ENCODE assay signal across 21 cellular contexts in genomic region chr3:119541547-119541946, GRCh38. TPM values are rescaled to one million over a fixed set of nuclear protein-coding genes. Genes with fewer than 3 reads are reported as not detected.
A peak's percentile ranks its signal among the peaks of the same experiment; 100 is the strongest.
DNase-seq lines count a peak whose midpoint lies in the region; ATAC-seq, FAIRE-seq and TF ChIP-seq lines count a peak whose summit lies in the region.
"Had no signal": no experiment of that assay in that cellular context is flagged by ENCODE, and none has a peak within 500 bp of the region (broad histone marks: within the 10 kb centered on the region; RNA-seq: fewer than 3 reads in every experiment).

No MANE protein-coding gene starts in this region.

- H3K4me3 Mint-ChIP-seq in activated naive CD8-positive, alpha-beta T cell treated with anti-CD3 and anti-CD28 coated beads for 36 hours, result no peak overlapping the region
- H3K4me3 Mint-ChIP-seq in stimulated activated memory B cell treated with anti-CD40 and anti-IgM and Interleukin-4, amounts not matched to agents 10 μg/mL and 1 μg/mL and 100 μg/mL, for 72 hours, result peak overlapping the region; percentile 7
- H3K4me3 Mint-ChIP-seq: HFFc6 had no signal

- no peaks in the 10 kb centered on the region for H3K36me3 Mint-ChIP-seq in activated naive CD8-positive, alpha-beta T cell treated with anti-CD3 and anti-CD28 coated beads for 36 hours
- H3K36me3 Mint-ChIP-seq in stimulated activated memory B cell treated with anti-CD40 and anti-IgM and Interleukin-4, amounts not matched to agents 10 μg/mL and 1 μg/mL and 100 μg/mL, for 72 hours, result peaks cover 82% of the 10 kb centered on the region

- no peak for TF ChIP-seq POLR2A in GM12891 (IDR thresholded peaks at IDR 0.05; ENCODE audit: low read depth, low read length)

- DNase-seq in GM12891 (ENCODE audit: insufficient read length, low spot score), result no peak
- DNase-seq in activated naive CD8-positive, alpha-beta T cell treated with anti-CD3 and anti-CD28 coated beads for 36 hours, result peak; percentile 24
- no peak for DNase-seq in NCI-H510A treated with DMSO at 0.1 percent for 48 hours (lab: John Stamatoyannopoulos, UW)
- no peak for DNase-seq in GOT3 (lab: John Stamatoyannopoulos, UW)
- no peak for DNase-seq in D721Med (ENCODE audit: insufficient read length, low spot score)
- DNase-seq: C1 segment of cervical spinal cord, HFFc6, KBM-7, MV-4-11, NCI-H1417, NCI-H187 treated with DMSO at 0.1 percent for 48 hours, NCI-H345, NCI-H69, SHP77, SK-N-SH had no signal

- no peak overlapping the region for H3K27ac Mint-ChIP-seq in activated naive CD8-positive, alpha-beta T cell treated with anti-CD3 and anti-CD28 coated beads for 36 hours
- H3K27ac Mint-ChIP-seq in stimulated activated memory B cell treated with anti-CD40 and anti-IgM and Interleukin-4, amounts not matched to agents 10 μg/mL and 1 μg/mL and 100 μg/mL, for 72 hours, result peak overlapping the region; percentile 50
- H3K27ac Mint-ChIP-seq: HFFc6 had no signal

- no peaks in the 10 kb centered on the region for H3K9me3 Mint-ChIP-seq in activated naive CD8-positive, alpha-beta T cell treated with anti-CD3 and anti-CD28 coated beads for 36 hours
- H3K9me3 Mint-ChIP-seq in stimulated activated memory B cell treated with anti-CD40 and anti-IgM and Interleukin-4, amounts not matched to agents 10 μg/mL and 1 μg/mL and 100 μg/mL, for 72 hours, result no peaks in the 10 kb centered on the region
- H3K9me3 Mint-ChIP-seq: HFFc6 had no signal

- no peak for TF ChIP-seq CTCF in D721Med (IDR thresholded peaks at IDR 0.05; ENCODE audit: insufficient read depth, missing control alignments)

- H3K27me3 Mint-ChIP-seq in activated naive CD8-positive, alpha-beta T cell treated with anti-CD3 and anti-CD28 coated beads for 36 hours, result no peaks in the 10 kb centered on the region
- no peaks in the 10 kb centered on the region for H3K27me3 Mint-ChIP-seq in stimulated activated memory B cell treated with anti-CD40 and anti-IgM and Interleukin-4, amounts not matched to agents 10 μg/mL and 1 μg/mL and 100 μg/mL, for 72 hours

- FAIRE-seq in GM12891 (lab: Jason Lieb, UNC) (peak; percentile 47), D721Med (lab: Jason Lieb, UNC) (no peak)
- FAIRE-seq: A204.1 had no signal

- peaks cover 16% of the 10 kb centered on the region for H3K4me1 Mint-ChIP-seq in activated naive CD8-positive, alpha-beta T cell treated with anti-CD3 and anti-CD28 coated beads for 36 hours
- H3K4me1 Mint-ChIP-seq in stimulated activated memory B cell treated with anti-CD40 and anti-IgM and Interleukin-4, amounts not matched to agents 10 μg/mL and 1 μg/mL and 100 μg/mL, for 72 hours, result peaks cover 77% of the 10 kb centered on the region

- ATAC-seq in HG02870 (IDR thresholded peaks at IDR 0.05; ENCODE audit: unreplicated experiment), result peak; percentile 41
- peak; percentile 69 for ATAC-seq in stimulated activated memory B cell treated with anti-CD40 and anti-IgM and Interleukin-4, amounts not matched to agents 10 μg/mL and 1 μg/mL and 100 μg/mL, for 72 hours
- ATAC-seq in HG03565 (IDR thresholded peaks at IDR 0.05; ENCODE audit: unreplicated experiment), result no peak

TF ChIP-seq in GM12891, 5 proteins besides CTCF, POLR2A, EP300 and RAD21:
- TF ChIP-seq TAF1 (IDR thresholded peaks at IDR 0.05; ENCODE audit: low read depth, low read length), result no peak
- TF ChIP-seq POU2F2 (IDR thresholded peaks at IDR 0.05; ENCODE audit: low read depth, low read length), result no peak
- TF ChIP-seq POLR2AphosphoS5 (IDR thresholded peaks at IDR 0.05; ENCODE audit: low read depth, low read length), result no peak
- no peak for TF ChIP-seq PAX5 (IDR thresholded peaks at IDR 0.05; ENCODE audit: insufficient read depth, low read length, severe bottlenecking)
- no peak for TF ChIP-seq SPI1 (IDR thresholded peaks at IDR 0.05; ENCODE audit: low read depth, low read length)

RNA-seq across cellular contexts. Expression of gene CD80, which starts 17.9 kb away (rescaled TPM):
- 38.7 TPM for polyA plus RNA-seq in GM12891 (2012; ENCODE audit: low read depth, missing spikeins)
- total RNA-seq in activated naive CD8-positive, alpha-beta T cell treated with anti-CD3 and anti-CD28 coated beads for 36 hours, result 1 to 10 TPM; 4.2 to 4.7 TPM
- total RNA-seq: H4, HFFc6, OCI-LY7 had no signal
- polyA plus RNA-seq: SK-N-SH had no signal

RNA-seq across cellular contexts. Expression of gene ADPRH, which starts 37.7 kb away (rescaled TPM):
- 18.0 TPM for polyA plus RNA-seq in GM12891 (2012; ENCODE audit: low read depth, missing spikeins)
- total RNA-seq in activated naive CD8-positive, alpha-beta T cell treated with anti-CD3 and anti-CD28 coated beads for 36 hours, result 1 to 10 TPM; 5.8 to 6.0 TPM
- total RNA-seq: H4, OCI-LY7 had no signal
- polyA plus RNA-seq: SK-N-SH had no signal

RNA-seq across cellular contexts. Expression of gene TIMMDC1, which starts 43.2 kb away (rescaled TPM):
- polyA plus RNA-seq in GM12891 (2012; ENCODE audit: low read depth, missing spikeins), result 36.8 TPM
- 100 to 1,000 TPM; 144 to 150 TPM for total RNA-seq in activated naive CD8-positive, alpha-beta T cell treated with anti-CD3 and anti-CD28 coated beads for 36 hours

RNA-seq across cellular contexts. Expression of gene PLA1A, which starts 56.1 kb away (rescaled TPM):
- 4.9 TPM for polyA plus RNA-seq in GM12891 (2012; ENCODE audit: low read depth, missing spikeins)
- total RNA-seq in activated naive CD8-positive, alpha-beta T cell treated with anti-CD3 and anti-CD28 coated beads for 36 hours, result not detected
- total RNA-seq: HFFc6, OCI-LY7 had no signal
- polyA plus RNA-seq: SK-N-SH had no signal
